Comparison of ENCODE assay signal across 8 cellular contexts in the genomic region with DNA sequence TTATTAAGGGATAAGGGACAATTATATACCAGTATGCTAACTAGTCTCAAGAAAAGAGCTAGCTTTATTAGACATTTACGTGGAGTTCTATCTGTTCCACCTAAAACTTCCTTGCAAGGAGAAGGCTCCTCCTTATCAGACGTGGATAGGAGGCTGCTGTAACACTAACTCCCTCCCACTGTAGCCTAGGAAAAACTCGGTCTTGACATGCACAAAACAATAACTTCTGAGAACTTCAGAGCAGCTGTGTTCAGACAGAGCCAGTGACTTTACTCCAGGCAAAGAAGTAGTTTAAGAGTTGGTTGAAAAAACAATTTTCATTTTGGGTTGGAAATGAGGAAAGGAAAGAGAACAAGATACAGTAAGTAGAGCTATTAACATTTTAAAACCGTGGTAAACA. TPM values are rescaled to one million over a fixed set of nuclear protein-coding genes. Genes with fewer than 3 reads are reported as not detected.
A peak's percentile ranks its signal among the peaks of the same experiment; 100 is the strongest.
DNase-seq lines count a peak whose midpoint lies in the region; ATAC-seq and TF ChIP-seq lines count a peak whose summit lies in the region.

No MANE protein-coding gene starts in this region.

- H3K9me3 ChIP-seq in WERI-Rb-1 (ENCODE audit: severe bottlenecking) = no peaks in the 10 kb centered on the region

- CTCF ChIA-PET in GM10248 (lab: Yijun Ruan, JAX) = interaction anchor here (0.7 to 5.6 kb wide), 14 partner anchors 8 to 134 kb away, joined by 3 to 29 read pairs (median 4); a partner anchor contains a TSS

- no peak for TF ChIP-seq CTCF in WERI-Rb-1 (IDR thresholded peaks at IDR 0.05; ENCODE audit: low read depth, low read length)
- TF ChIP-seq CTCF in GM10248 (IDR thresholded peaks at IDR 0.05; ENCODE audit: control extremely low read depth, extremely low read depth, low read depth, missing control alignments) = no peak

- H3K36me3 ChIP-seq in WERI-Rb-1 = peaks cover 9% of the 10 kb centered on the region

- POLR2A ChIA-PET in GM10248 (lab: Yijun Ruan, JAX) = interaction anchor here (1.8 kb wide), 1 partner anchor 10 kb away, joined by 8 read pairs; no protein-coding TSS in a partner anchor

- ATAC-seq in HG02642 (IDR thresholded peaks at IDR 0.05; ENCODE audit: poor library complexity, unreplicated experiment) = no peak

- no peak overlapping the region for H3K4me3 ChIP-seq in WERI-Rb-1 (ENCODE audit: low read depth, low read length)

- H3K27me3 ChIP-seq in WERI-Rb-1 (ENCODE audit: insufficient read depth, low read depth, severe bottlenecking) = no peaks in the 10 kb centered on the region

- in situ Hi-C loops in ACHN (cut with HindIII; ENCODE audit: low pct_ligation_motif_present, low pct_unique_long_range_greater_than_20kb, low sequenced_read_pairs) (no loop called here), KBM-7 (cut with MboI; ENCODE audit: low pct_unique_long_range_greater_than_20kb, low sequenced_read_pairs) (no loop called here)

- H3K27ac ChIP-seq in caudate nucleus (ENCODE audit: low read depth, low read length) = peak overlapping the region; percentile 99
- H3K27ac ChIP-seq in WERI-Rb-1 = no peak overlapping the region

- DNase-seq in ACHN (peak; percentile 56), KBM-7 (peak; percentile 57), caudate nucleus (lab: John Stamatoyannopoulos, UW) (peak in 1 of 61 donors; percentile 10), myocyte (ENCODE audit: low read depth) (peak; percentile 67), NCI-H1048 (lab: John Stamatoyannopoulos, UW) (no peak), WERI-Rb-1 (no peak), GM10248 (ENCODE audit: extremely low spot score) (no peak)

RNA-seq across cellular contexts. Expression of a gene that starts 2.7 kb away (rescaled TPM):
- total RNA-seq in myocyte = 15.5 and 25.3 TPM in 2 replicates
- 23.9 TPM for polyA plus RNA-seq in myocyte (2012)

RNA-seq across cellular contexts. Expression of a gene that starts 52.4 kb away (rescaled TPM):
- 411 and 520 TPM in 2 replicates for total RNA-seq in myocyte
- 434 TPM for polyA plus RNA-seq in myocyte (2012)

Comparison
In these comparisons a context has a peak if more than half of its experiments do, and no peak if none do; other contexts are left out.
1. DNase-seq: peak in ACHN (single experiment), KBM-7 (single experiment) and myocyte (single experiment); none in NCI-H1048 (single experiment), WERI-Rb-1 (single experiment) and GM10248 (single experiment).